Comparison of ENCODE assay signal across 27 cellular contexts in the genomic region with DNA sequence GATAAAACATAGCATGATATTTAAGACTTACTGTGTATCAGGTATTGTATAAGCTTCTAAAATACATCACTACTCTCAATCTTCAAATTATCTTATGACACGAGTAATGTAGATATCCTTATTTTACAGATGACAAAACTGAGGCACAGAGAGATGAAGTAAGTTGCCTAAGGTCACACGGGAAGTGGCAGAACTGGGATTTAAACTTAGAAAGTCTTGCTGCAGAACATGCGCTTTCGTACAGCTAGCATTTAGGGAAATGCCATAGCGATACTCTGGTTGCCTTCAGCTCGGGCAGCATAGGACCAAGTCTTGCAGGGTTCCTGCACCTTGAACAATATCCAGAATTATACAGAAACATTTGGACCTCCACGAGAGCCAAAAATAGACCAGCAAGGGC.
"Had no signal": no experiment of that assay in that cellular context is flagged by ENCODE, and none has a peak within 500 bp of the region (broad histone marks: within the 10 kb centered on the region; RNA-seq: fewer than 3 reads in every experiment).

No MANE protein-coding gene starts in this region.

- H3K4me3 ChIP-seq: colonic mucosa, gastrocnemius medialis had no signal

- H3K36me3 ChIP-seq: brain microvascular endothelial cell, colonic mucosa, gastrocnemius medialis had no signal

- H3K27me3 ChIP-seq: brain microvascular endothelial cell, colonic mucosa, foreskin keratinocyte, gastrocnemius medialis had no signal

- DNase-seq: activated CD4-positive, alpha-beta memory T cell treated with anti-CD3 and anti-CD28 coated beads, Interleukin-2, amount 10 ng/mL, durations not matched to agents 7 days and 5 days; activated CD4-positive, alpha-beta T cell treated with anti-CD3 and anti-CD28 coated beads for 1 hour; activated CD4-positive, alpha-beta T cell treated with anti-CD3 and anti-CD28 coated beads for 4 hours; activated CD4-positive, alpha-beta T cell treated with anti-CD3 and anti-CD28 coated beads, Interleukin-2, amount 10 ng/mL, durations not matched to agents 7 days and 5 days; activated CD4-positive, alpha-beta T cell treated with anti-CD3 and anti-CD28 coated beads, Interleukin-2, amount 50 U/mL, for 4 hours; activated CD8-positive, alpha-beta memory T cell treated with anti-CD3 and anti-CD28 coated beads, Interleukin-2, amount 50 U/mL, for 48 hours; activated gamma-delta T cell; activated naive CD4-positive, alpha-beta T cell; activated naive CD4-positive, alpha-beta T cell treated with anti-CD3 and anti-CD28 coated beads, Interleukin-2, amount 10 ng/mL, durations not matched to agents 7 days and 5 days; activated naive CD8-positive, alpha-beta T cell treated with anti-CD3 and anti-CD28 coated beads, Interleukin-2, amount 10 ng/mL, durations not matched to agents 7 days and 5 days; activated T-cell treated with anti-CD3 and anti-CD28 coated beads for 4 hours; activated T-cell treated with anti-CD3 and anti-CD28 coated beads, Interleukin-2, amount 50 U/mL, for 24 hours; activated T-cell treated with anti-CD3 and anti-CD28 coated beads, Interleukin-2, amount 50 U/mL, for 72 hours; brain microvascular endothelial cell; colonic mucosa; effector memory CD4-positive, alpha-beta T cell; endodermal cell; foreskin keratinocyte; gastrocnemius medialis; glutamatergic neuron; SW 1271; T-cell; T-helper 9 cell had no signal

- H3K27ac ChIP-seq: brain microvascular endothelial cell, colonic mucosa, foreskin keratinocyte, gastrocnemius medialis, VCaP had no signal

- H3K4me1 ChIP-seq: colonic mucosa, foreskin keratinocyte, gastrocnemius medialis had no signal

- H3K9me3 Mint-ChIP-seq: activated CD4-positive, alpha-beta memory T cell treated with anti-CD3 and anti-CD28 coated beads, Interleukin-2, amount 10 ng/mL, durations not matched to agents 7 days and 5 days; activated CD4-positive, alpha-beta T cell treated with anti-CD3 and anti-CD28 coated beads, Interleukin-2, amount 10 ng/mL, durations not matched to agents 7 days and 5 days; activated naive CD4-positive, alpha-beta T cell treated with anti-CD3 and anti-CD28 coated beads, Interleukin-2, amount 10 ng/mL, durations not matched to agents 7 days and 5 days; activated naive CD4-positive, alpha-beta T cell treated with anti-CD3 and anti-CD28 coated beads, Interleukin-2, amount 50 U/mL, for 72 hours; activated naive CD8-positive, alpha-beta T cell treated with anti-CD3 and anti-CD28 coated beads, Interleukin-2, amount 10 ng/mL, durations not matched to agents 7 days and 5 days; activated T-cell treated with anti-CD3 and anti-CD28 coated beads, Interleukin-2, amount 50 U/mL, for 24 hours; activated T-cell treated with anti-CD3 and anti-CD28 coated beads, Interleukin-2, amount 50 U/mL, for 72 hours; endodermal cell; T-cell; T-helper 1 cell treated with Interleukin-12 subunit alpha and Interleukin-12 subunit beta and Interleukin-4 antibody, amounts not matched to agents 30 μg/mL and 1 μg/mL, for 36 hours; WTC11 had no signal

- H3K27ac Mint-ChIP-seq: activated CD4-positive, alpha-beta memory T cell treated with anti-CD3 and anti-CD28 coated beads, Interleukin-2, amount 10 ng/mL, durations not matched to agents 7 days and 5 days; activated CD4-positive, alpha-beta T cell treated with anti-CD3 and anti-CD28 coated beads, Interleukin-2, amount 10 ng/mL, durations not matched to agents 7 days and 5 days; activated naive CD4-positive, alpha-beta T cell treated with anti-CD3 and anti-CD28 coated beads, Interleukin-2, amount 10 ng/mL, durations not matched to agents 7 days and 5 days; activated naive CD4-positive, alpha-beta T cell treated with anti-CD3 and anti-CD28 coated beads, Interleukin-2, amount 50 U/mL, for 72 hours; activated naive CD8-positive, alpha-beta T cell treated with anti-CD3 and anti-CD28 coated beads, Interleukin-2, amount 10 ng/mL, durations not matched to agents 7 days and 5 days; activated T-cell treated with anti-CD3 and anti-CD28 coated beads, Interleukin-2, amount 50 U/mL, for 24 hours; activated T-cell treated with anti-CD3 and anti-CD28 coated beads, Interleukin-2, amount 50 U/mL, for 72 hours; endodermal cell; T-cell; T-helper 1 cell treated with Interleukin-12 subunit alpha and Interleukin-12 subunit beta and Interleukin-4 antibody, amounts not matched to agents 30 μg/mL and 1 μg/mL, for 36 hours; WTC11 had no signal

- H3K4me1 Mint-ChIP-seq: activated CD4-positive, alpha-beta memory T cell treated with anti-CD3 and anti-CD28 coated beads, Interleukin-2, amount 10 ng/mL, durations not matched to agents 7 days and 5 days; activated CD4-positive, alpha-beta T cell treated with anti-CD3 and anti-CD28 coated beads, Interleukin-2, amount 10 ng/mL, durations not matched to agents 7 days and 5 days; activated naive CD4-positive, alpha-beta T cell treated with anti-CD3 and anti-CD28 coated beads, Interleukin-2, amount 10 ng/mL, durations not matched to agents 7 days and 5 days had no signal

- H3K36me3 Mint-ChIP-seq: activated naive CD4-positive, alpha-beta T cell treated with anti-CD3 and anti-CD28 coated beads, Interleukin-2, amount 10 ng/mL, durations not matched to agents 7 days and 5 days; activated naive CD4-positive, alpha-beta T cell treated with anti-CD3 and anti-CD28 coated beads, Interleukin-2, amount 50 U/mL, for 72 hours; activated naive CD8-positive, alpha-beta T cell treated with anti-CD3 and anti-CD28 coated beads, Interleukin-2, amount 10 ng/mL, durations not matched to agents 7 days and 5 days; T-cell; WTC11 had no signal

- H3K9me3 ChIP-seq: colonic mucosa, gastrocnemius medialis had no signal

- H3K4me3 Mint-ChIP-seq: activated CD4-positive, alpha-beta memory T cell treated with anti-CD3 and anti-CD28 coated beads, Interleukin-2, amount 10 ng/mL, durations not matched to agents 7 days and 5 days; activated CD4-positive, alpha-beta T cell treated with anti-CD3 and anti-CD28 coated beads, Interleukin-2, amount 10 ng/mL, durations not matched to agents 7 days and 5 days; activated naive CD4-positive, alpha-beta T cell treated with anti-CD3 and anti-CD28 coated beads, Interleukin-2, amount 10 ng/mL, durations not matched to agents 7 days and 5 days; activated naive CD8-positive, alpha-beta T cell treated with anti-CD3 and anti-CD28 coated beads, Interleukin-2, amount 10 ng/mL, durations not matched to agents 7 days and 5 days; activated T-cell treated with anti-CD3 and anti-CD28 coated beads, Interleukin-2, amount 50 U/mL, for 24 hours; activated T-cell treated with anti-CD3 and anti-CD28 coated beads, Interleukin-2, amount 50 U/mL, for 72 hours; endodermal cell; T-cell; T-helper 1 cell treated with Interleukin-12 subunit alpha and Interleukin-12 subunit beta and Interleukin-4 antibody, amounts not matched to agents 30 μg/mL and 1 μg/mL, for 36 hours; WTC11 had no signal

- H3K27me3 Mint-ChIP-seq: activated CD4-positive, alpha-beta memory T cell treated with anti-CD3 and anti-CD28 coated beads, Interleukin-2, amount 10 ng/mL, durations not matched to agents 7 days and 5 days; activated naive CD8-positive, alpha-beta T cell treated with anti-CD3 and anti-CD28 coated beads, Interleukin-2, amount 10 ng/mL, durations not matched to agents 7 days and 5 days; activated T-cell treated with anti-CD3 and anti-CD28 coated beads, Interleukin-2, amount 50 U/mL, for 24 hours had no signal
